18 cellular contexts compared by ENCODE assay signal in genomic region chr7:127813991-127814556, GRCh38.
"Had no signal": no experiment of that assay in that cellular context is flagged by ENCODE, and none has a peak within 500 bp of the region (broad histone marks: within the 10 kb centered on the region; RNA-seq: fewer than 3 reads in every experiment).

No MANE protein-coding gene starts in this region.

- H3K4me1 ChIP-seq: ascending aorta, colonic mucosa had no signal

- H3K9ac ChIP-seq: neural progenitor cell, parathyroid adenoma had no signal

- H3K27ac ChIP-seq: ascending aorta, cardiac muscle cell, colonic mucosa, neural progenitor cell, parathyroid adenoma, upper lobe of left lung, VCaP had no signal

- H3K36me3 ChIP-seq: ascending aorta, cardiac muscle cell, colonic mucosa, neural progenitor cell had no signal

- DNase-seq: activated CD4-positive, alpha-beta T cell treated with anti-CD3 and anti-CD28 coated beads for 1 hour; activated CD4-positive, alpha-beta T cell treated with anti-CD3 and anti-CD28 coated beads, Interleukin-2, amount 50 U/mL, for 4 hours; activated naive CD4-positive, alpha-beta T cell treated with anti-CD3 and anti-CD28 coated beads for 36 hours; activated naive CD8-positive, alpha-beta T cell treated with anti-CD3 and anti-CD28 coated beads, Interleukin-2, amount 50 U/mL, for 24 hours; activated T-cell treated with anti-CD3 and anti-CD28 coated beads for 4 hours; colonic mucosa; kidney glomerular epithelial cell; stimulated activated CD4-positive, alpha-beta T cell treated with anti-CD3 and anti-CD28 coated beads, Interleukin-4, amount 100 ng/mL, for 24 hours; stimulated activated naive CD4-positive, alpha-beta T cell treated with Interleukin-2 at 50 U/mL for 16 hours; substantia nigra; upper lobe of left lung had no signal

- H2AFZ ChIP-seq: neural progenitor cell, parathyroid adenoma had no signal

- ATAC-seq: activated naive CD8-positive, alpha-beta T cell treated with anti-CD3 and anti-CD28 coated beads, Interleukin-2, amount 50 U/mL, for 24 hours; activated T-helper 17 cell treated with anti-CD3 and anti-CD28 coated beads, Interleukin-2, amount 50 U/mL, for 72 hours; esophagus mucosa had no signal

- H3K4me2 ChIP-seq: neural progenitor cell had no signal

- H3K9me3 ChIP-seq: ascending aorta, colonic mucosa, upper lobe of left lung had no signal

- H3K27me3 ChIP-seq: ascending aorta, cardiac muscle cell, colonic mucosa, neural progenitor cell, upper lobe of left lung had no signal

- H3K4me3 ChIP-seq: ascending aorta, cardiac muscle cell, colonic mucosa, neural progenitor cell, upper lobe of left lung had no signal
